In the genomic region with DNA sequence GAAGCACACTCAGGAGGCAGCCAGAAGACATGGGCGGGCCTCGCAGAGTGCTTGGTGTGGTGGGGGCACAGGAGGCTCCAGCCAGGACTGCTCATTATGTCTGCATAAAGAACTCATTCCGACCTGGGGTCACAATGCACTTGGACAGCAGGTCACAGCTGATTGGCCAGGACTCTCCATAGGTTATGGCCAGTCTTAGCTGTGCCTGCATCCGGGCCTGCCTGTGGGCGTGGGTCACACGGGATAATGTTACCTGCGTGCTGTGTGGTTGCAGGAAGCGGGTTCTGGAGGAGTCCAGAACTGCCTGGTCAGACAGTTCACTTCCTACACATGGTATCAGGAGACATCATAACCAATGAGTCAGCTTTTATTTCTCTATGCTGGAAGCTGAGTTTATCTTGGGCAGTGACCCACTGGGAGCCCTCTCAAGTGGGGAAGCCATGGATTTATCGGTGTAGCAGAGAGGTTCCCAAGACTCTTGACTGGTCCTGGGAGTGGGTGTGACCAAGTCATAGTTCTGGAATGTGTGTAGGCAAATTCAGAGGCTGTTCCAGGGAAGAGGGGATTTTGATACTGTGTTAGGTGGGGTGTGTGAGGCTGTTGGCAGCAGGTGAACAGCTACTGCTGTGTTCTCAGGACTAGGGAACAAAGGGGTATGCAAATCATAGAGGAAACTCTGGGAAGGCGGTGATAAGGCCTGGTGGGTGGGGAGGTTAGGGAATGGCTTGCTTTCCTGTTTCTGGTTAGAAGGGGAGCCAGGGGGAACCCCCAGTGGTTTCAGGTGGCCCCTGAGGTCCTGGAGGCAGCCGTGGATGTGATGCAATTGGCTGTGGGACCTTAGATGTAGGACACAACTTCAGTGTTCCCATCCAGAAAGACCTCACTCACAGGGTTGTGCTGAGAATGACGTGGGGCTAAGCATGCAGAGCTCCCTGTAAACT, we compare ENCODE assay signal across 1 cellular context.
TF ChIP-seq lines count a peak whose summit lies in the region.

No MANE protein-coding gene starts in this region.

TF ChIP-seq in H1, 55 proteins besides CTCF, POLR2A, EP300 and RAD21:
- no peak for TF ChIP-seq SP1 (IDR thresholded peaks at IDR 0.05; ENCODE audit: low read depth, low read length)
- TF ChIP-seq SRF (IDR thresholded peaks at IDR 0.05; ENCODE audit: low read depth, low read length): no peak
- no peak for TF ChIP-seq RBBP5 (IDR thresholded peaks at IDR 0.05; ENCODE audit: borderline replicate concordance, low read depth, low read length)
- TF ChIP-seq CEBPB (IDR thresholded peaks at IDR 0.05; ENCODE audit: low read depth, low read length): no peak
- TF ChIP-seq, protein P1, sequence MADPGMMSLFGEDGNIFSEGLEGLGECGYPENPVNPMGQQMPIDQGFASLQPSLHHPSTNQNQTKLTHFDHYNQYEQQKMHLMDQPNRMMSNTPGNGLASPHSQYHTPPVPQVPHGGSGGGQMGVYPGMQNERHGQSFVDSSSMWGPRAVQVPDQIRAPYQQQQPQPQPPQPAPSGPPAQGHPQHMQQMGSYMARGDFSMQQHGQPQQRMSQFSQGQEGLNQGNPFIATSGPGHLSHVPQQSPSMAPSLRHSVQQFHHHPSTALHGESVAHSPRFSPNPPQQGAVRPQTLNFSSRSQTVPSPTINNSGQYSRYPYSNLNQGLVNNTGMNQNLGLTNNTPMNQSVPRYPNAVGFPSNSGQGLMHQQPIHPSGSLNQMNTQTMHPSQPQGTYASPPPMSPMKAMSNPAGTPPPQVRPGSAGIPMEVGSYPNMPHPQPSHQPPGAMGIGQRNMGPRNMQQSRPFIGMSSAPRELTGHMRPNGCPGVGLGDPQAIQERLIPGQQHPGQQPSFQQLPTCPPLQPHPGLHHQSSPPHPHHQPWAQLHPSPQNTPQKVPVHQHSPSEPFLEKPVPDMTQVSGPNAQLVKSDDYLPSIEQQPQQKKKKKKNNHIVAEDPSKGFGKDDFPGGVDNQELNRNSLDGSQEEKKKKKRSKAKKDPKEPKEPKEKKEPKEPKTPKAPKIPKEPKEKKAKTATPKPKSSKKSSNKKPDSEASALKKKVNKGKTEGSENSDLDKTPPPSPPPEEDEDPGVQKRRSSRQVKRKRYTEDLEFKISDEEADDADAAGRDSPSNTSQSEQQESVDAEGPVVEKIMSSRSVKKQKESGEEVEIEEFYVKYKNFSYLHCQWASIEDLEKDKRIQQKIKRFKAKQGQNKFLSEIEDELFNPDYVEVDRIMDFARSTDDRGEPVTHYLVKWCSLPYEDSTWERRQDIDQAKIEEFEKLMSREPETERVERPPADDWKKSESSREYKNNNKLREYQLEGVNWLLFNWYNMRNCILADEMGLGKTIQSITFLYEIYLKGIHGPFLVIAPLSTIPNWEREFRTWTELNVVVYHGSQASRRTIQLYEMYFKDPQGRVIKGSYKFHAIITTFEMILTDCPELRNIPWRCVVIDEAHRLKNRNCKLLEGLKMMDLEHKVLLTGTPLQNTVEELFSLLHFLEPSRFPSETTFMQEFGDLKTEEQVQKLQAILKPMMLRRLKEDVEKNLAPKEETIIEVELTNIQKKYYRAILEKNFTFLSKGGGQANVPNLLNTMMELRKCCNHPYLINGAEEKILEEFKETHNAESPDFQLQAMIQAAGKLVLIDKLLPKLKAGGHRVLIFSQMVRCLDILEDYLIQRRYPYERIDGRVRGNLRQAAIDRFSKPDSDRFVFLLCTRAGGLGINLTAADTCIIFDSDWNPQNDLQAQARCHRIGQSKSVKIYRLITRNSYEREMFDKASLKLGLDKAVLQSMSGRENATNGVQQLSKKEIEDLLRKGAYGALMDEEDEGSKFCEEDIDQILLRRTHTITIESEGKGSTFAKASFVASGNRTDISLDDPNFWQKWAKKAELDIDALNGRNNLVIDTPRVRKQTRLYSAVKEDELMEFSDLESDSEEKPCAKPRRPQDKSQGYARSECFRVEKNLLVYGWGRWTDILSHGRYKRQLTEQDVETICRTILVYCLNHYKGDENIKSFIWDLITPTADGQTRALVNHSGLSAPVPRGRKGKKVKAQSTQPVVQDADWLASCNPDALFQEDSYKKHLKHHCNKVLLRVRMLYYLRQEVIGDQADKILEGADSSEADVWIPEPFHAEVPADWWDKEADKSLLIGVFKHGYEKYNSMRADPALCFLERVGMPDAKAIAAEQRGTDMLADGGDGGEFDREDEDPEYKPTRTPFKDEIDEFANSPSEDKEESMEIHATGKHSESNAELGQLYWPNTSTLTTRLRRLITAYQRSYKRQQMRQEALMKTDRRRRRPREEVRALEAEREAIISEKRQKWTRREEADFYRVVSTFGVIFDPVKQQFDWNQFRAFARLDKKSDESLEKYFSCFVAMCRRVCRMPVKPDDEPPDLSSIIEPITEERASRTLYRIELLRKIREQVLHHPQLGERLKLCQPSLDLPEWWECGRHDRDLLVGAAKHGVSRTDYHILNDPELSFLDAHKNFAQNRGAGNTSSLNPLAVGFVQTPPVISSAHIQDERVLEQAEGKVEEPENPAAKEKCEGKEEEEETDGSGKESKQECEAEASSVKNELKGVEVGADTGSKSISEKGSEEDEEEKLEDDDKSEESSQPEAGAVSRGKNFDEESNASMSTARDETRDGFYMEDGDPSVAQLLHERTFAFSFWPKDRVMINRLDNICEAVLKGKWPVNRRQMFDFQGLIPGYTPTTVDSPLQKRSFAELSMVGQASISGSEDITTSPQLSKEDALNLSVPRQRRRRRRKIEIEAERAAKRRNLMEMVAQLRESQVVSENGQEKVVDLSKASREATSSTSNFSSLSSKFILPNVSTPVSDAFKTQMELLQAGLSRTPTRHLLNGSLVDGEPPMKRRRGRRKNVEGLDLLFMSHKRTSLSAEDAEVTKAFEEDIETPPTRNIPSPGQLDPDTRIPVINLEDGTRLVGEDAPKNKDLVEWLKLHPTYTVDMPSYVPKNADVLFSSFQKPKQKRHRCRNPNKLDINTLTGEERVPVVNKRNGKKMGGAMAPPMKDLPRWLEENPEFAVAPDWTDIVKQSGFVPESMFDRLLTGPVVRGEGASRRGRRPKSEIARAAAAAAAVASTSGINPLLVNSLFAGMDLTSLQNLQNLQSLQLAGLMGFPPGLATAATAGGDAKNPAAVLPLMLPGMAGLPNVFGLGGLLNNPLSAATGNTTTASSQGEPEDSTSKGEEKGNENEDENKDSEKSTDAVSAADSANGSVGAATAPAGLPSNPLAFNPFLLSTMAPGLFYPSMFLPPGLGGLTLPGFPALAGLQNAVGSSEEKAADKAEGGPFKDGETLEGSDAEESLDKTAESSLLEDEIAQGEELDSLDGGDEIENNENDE (IDR thresholded peaks at IDR 0.05; ENCODE audit: insufficient replicate concordance, low read length): no peak
- no peak for TF ChIP-seq EZH2 (IDR thresholded peaks at IDR 0.05; ENCODE audit: low read depth, low read length, severe bottlenecking)
- 0 out of 2 replicates have a peak, but pooled peaks have one; percentile 40 for TF ChIP-seq TAF1 (IDR thresholded peaks at IDR 0.05; ENCODE audit: low read depth, low read length)
- TF ChIP-seq BCL11A (IDR thresholded peaks at IDR 0.05; ENCODE audit: low read depth in 2 of 2, low read length in 2 of 2): no peak
- no peak for TF ChIP-seq BACH1 (IDR thresholded peaks at IDR 0.05; ENCODE audit: low read length)
- no peak for TF ChIP-seq SP4 (IDR thresholded peaks at IDR 0.05; ENCODE audit: low read length)
- peak; percentile 56 for TF ChIP-seq ASH2L (IDR thresholded peaks at IDR 0.05; ENCODE audit: low read length)
- TF ChIP-seq GABPA (IDR thresholded peaks at IDR 0.05; ENCODE audit: borderline replicate concordance, insufficient read depth, low read length): no peak
- no peak for TF ChIP-seq PHF8 (conservative IDR thresholded peaks at IDR 0.05; ENCODE audit: low read depth, low read length)
- TF ChIP-seq KDM5A (IDR thresholded peaks at IDR 0.05; ENCODE audit: low read length): no peak
